In genomic region chr12:50351120-50352043, GRCh38 we compare ENCODE assay signal across 20 cellular contexts. TPM values are rescaled to one million over a fixed set of nuclear protein-coding genes. Genes with fewer than 3 reads are reported as not detected.
DNase-seq lines count a peak whose midpoint lies in the region; ATAC-seq and TF ChIP-seq lines count a peak whose summit lies in the region.
"Had no signal": no experiment of that assay in that cellular context is flagged by ENCODE, and none has a peak within 500 bp of the region (broad histone marks: within the 10 kb centered on the region; RNA-seq: fewer than 3 reads in every experiment).

No MANE protein-coding gene starts in this region.

- intact Hi-C loops in dorsolateral prefrontal cortex (cut with DNase I): no loop called here
- intact Hi-C loops in esophagus squamous epithelium (cut with DNase I): no loop called here

- no peaks in the 10 kb centered on the region for H3K36me3 Mint-ChIP-seq in naive B cell

- no peaks in the 10 kb centered on the region for H3K4me1 Mint-ChIP-seq in naive B cell

- no peak overlapping the region for H3K4me3 Mint-ChIP-seq in naive B cell

- no peaks in the 10 kb centered on the region for H3K27me3 ChIP-seq in dorsolateral prefrontal cortex
- H3K27me3 ChIP-seq in esophagus squamous epithelium: no peaks in the 10 kb centered on the region
- H3K27me3 ChIP-seq: Peyer's patch had no signal

- H3K27ac ChIP-seq in dorsolateral prefrontal cortex (no peak overlapping the region), esophagus squamous epithelium (no peak overlapping the region)
- H3K27ac ChIP-seq: C4-2B, Peyer's patch had no signal

- ATAC-seq in esophagus mucosa (peak; percentile 31), naive B cell (ENCODE audit: low read depth in 2 of 2) (no peak), HG03378 (IDR thresholded peaks at IDR 0.05; ENCODE audit: unreplicated experiment) (no peak), omental fat pad (ENCODE audit: low FRiP score) (no peak)

- H3K4me3 ChIP-seq in dorsolateral prefrontal cortex: no peak overlapping the region
- H3K4me3 ChIP-seq in esophagus squamous epithelium: no peak overlapping the region
- H3K4me3 ChIP-seq: Peyer's patch had no signal

- H3K9me3 ChIP-seq in esophagus squamous epithelium: no peaks in the 10 kb centered on the region
- H3K9me3 ChIP-seq: Peyer's patch had no signal

- DNase-seq in EH (ENCODE audit: low read depth) (peak; percentile 22), NCI-H2029 (lab: John Stamatoyannopoulos, UW) (peak; percentile 74), naive B cell (no peak), dorsolateral prefrontal cortex (no peak), esophagus squamous epithelium (lab: John Stamatoyannopoulos, UW) (no peak), omental fat pad (ENCODE audit: low spot score) (no peak)
- DNase-seq: activated CD4-positive, alpha-beta T cell treated with anti-CD3 and anti-CD28 coated beads, Interleukin-2, amount 50 U/mL, for 4 hours; dermis blood vessel endothelial cell; foreskin fibroblast; GF-D8; H7; MM.1S; NCI-H2227 treated with DMSO at 0.1 percent for 48 hours; Peyer's patch; retina; stimulated activated naive CD4-positive, alpha-beta T cell treated with Interleukin-2 at 50 U/mL for 16 hours had no signal

- WGBS in esophagus squamous epithelium, 2 donors: 82 to 88% methylated on average over 5 to 8 of the region's 11 CpGs

- no peaks in the 10 kb centered on the region for H3K36me3 ChIP-seq in esophagus squamous epithelium
- H3K36me3 ChIP-seq: Peyer's patch had no signal

- no peak for TF ChIP-seq CTCF in dorsolateral prefrontal cortex (IDR thresholded peaks at IDR 0.05 in 54 of 56, conservative IDR thresholded peaks at IDR 0.05 in 2 of 56; ENCODE audit: low read depth in 1 of 56, partially characterized antibody in 56 of 56)
- no peak for TF ChIP-seq CTCF in esophagus squamous epithelium (IDR thresholded peaks at IDR 0.05)
- no peak for TF ChIP-seq CTCF in omental fat pad (IDR thresholded peaks at IDR 0.05)

- peaks cover 0 to 3% (median 0%) of the 10 kb centered on the region in 3 donors for H3K27me3 Mint-ChIP-seq in naive B cell

- peaks cover 0 to 19% (median 4%) of the 10 kb centered on the region in 3 donors for H3K4me1 ChIP-seq in esophagus squamous epithelium

- H3K27ac Mint-ChIP-seq in naive B cell: peak overlapping the region in 5 of 6 donors; percentile 27 to 74 (median 47)

- no peaks in the 10 kb centered on the region for H3K9me3 Mint-ChIP-seq in naive B cell

- TF ChIP-seq POLR2A in esophagus squamous epithelium (IDR thresholded peaks at IDR 0.05): no peak

RNA-seq across cellular contexts. Expression of gene FAM186A, which starts 45.0 kb away (rescaled TPM):
- not detected for total RNA-seq in esophagus mucosa
- polyA plus RNA-seq in naive B cell (ENCODE audit: low read depth in 6 of 6): under 1 TPM in 1 of 6 donors, not detected in 5; 0.15 TPM
- not detected for total RNA-seq in dorsolateral prefrontal cortex
- total RNA-seq in esophagus squamous epithelium: not detected
- not detected for total RNA-seq in omental fat pad
- total RNA-seq: dermis blood vessel endothelial cell; H7; Peyer's patch; T-helper 2 cell treated with Interferon-gamma antibody and Interleukin-4, amounts not matched to agents 100 ng/mL and 5 ng/mL, for 36 hours had no signal

RNA-seq across cellular contexts. Expression of gene LARP4, which starts 49.3 kb away (rescaled TPM):
- total RNA-seq in esophagus mucosa (35.8 TPM), dorsolateral prefrontal cortex (10 to 100 TPM; 44.6 to 88.8 (median 56.4) TPM), esophagus squamous epithelium (10 to 100 TPM; 22.7 to 36.0 (median 29.6) TPM), omental fat pad (10 to 100 TPM; 44.5 to 81.5 (median 58.4) TPM)
- polyA plus RNA-seq in naive B cell (ENCODE audit: low read depth in 6 of 6): 10 to 100 TPM; 16.1 to 32.6 (median 20.3) TPM

Comparison
In these comparisons a context has a peak if more than half of its experiments do, and no peak if none do; other contexts are left out.
1. DNase-seq: peak in EH (single experiment) and NCI-H2029 (single experiment); none in naive B cell (single experiment), dorsolateral prefrontal cortex (0 of 10), esophagus squamous epithelium (single experiment) and omental fat pad (single experiment).